ENCODE assay signal across 19 cellular contexts in genomic region chr5:67405101-67405364, GRCh38.
"Had no signal": no experiment of that assay in that cellular context is flagged by ENCODE, and none has a peak within 500 bp of the region (broad histone marks: within the 10 kb centered on the region; RNA-seq: fewer than 3 reads in every experiment).

No MANE protein-coding gene starts in this region.

- H3K9me3 ChIP-seq: gastroesophageal sphincter, heart right ventricle, tibial nerve, uterus had no signal

- H3K27me3 ChIP-seq: gastroesophageal sphincter, heart right ventricle, tibial nerve, uterus had no signal

- H3K27ac ChIP-seq: gastroesophageal sphincter, heart right ventricle, tibial nerve, uterus had no signal

- H3K4me1 ChIP-seq: uterus had no signal

- ATAC-seq: activated CD8-positive, alpha-beta T cell treated with anti-CD3 and anti-CD28 coated beads for 36 hours; activated T-cell treated with anti-CD3 and anti-CD28 coated beads, Interleukin-2, amount 50 U/mL, for 4 hours; gastroesophageal sphincter; heart right ventricle; T-helper 17 cell had no signal

- DNase-seq: activated CD4-positive, alpha-beta T cell treated with anti-CD3 and anti-CD28 coated beads for 4 hours; activated CD8-positive, alpha-beta T cell treated with anti-CD3 and anti-CD28 coated beads for 36 hours; activated effector memory CD4-positive, alpha-beta T cell treated with Interleukin-2 at 50 U/mL for 16 hours; activated naive CD4-positive, alpha-beta T cell treated with anti-CD3 and anti-CD28 coated beads, Interleukin-2, amount 50 U/mL, for 16 hours; activated T-cell treated with anti-CD3 and anti-CD28 coated beads, Interleukin-2, amount 50 U/mL, for 4 hours; central memory CD4-positive, alpha-beta T cell; cortex of kidney; effector CD4-positive, alpha-beta T cell; heart right ventricle; retina; stimulated activated CD4-positive, alpha-beta T cell treated with anti-CD3 and anti-CD28 coated beads, Interleukin-15, amount 100 ng/mL, for 24 hours; stimulated activated CD4-positive, alpha-beta T cell treated with anti-CD3 and anti-CD28 coated beads, Interleukin-4, amount 100 ng/mL, for 1 hour; stimulated activated naive CD4-positive, alpha-beta T cell; substantia nigra; T-helper 17 cell; uterus had no signal

- H3K4me3 ChIP-seq: gastroesophageal sphincter, heart right ventricle, lung, tibial nerve, uterus had no signal

- H3K36me3 ChIP-seq: gastroesophageal sphincter, heart right ventricle, tibial nerve had no signal
